In the genomic region with DNA sequence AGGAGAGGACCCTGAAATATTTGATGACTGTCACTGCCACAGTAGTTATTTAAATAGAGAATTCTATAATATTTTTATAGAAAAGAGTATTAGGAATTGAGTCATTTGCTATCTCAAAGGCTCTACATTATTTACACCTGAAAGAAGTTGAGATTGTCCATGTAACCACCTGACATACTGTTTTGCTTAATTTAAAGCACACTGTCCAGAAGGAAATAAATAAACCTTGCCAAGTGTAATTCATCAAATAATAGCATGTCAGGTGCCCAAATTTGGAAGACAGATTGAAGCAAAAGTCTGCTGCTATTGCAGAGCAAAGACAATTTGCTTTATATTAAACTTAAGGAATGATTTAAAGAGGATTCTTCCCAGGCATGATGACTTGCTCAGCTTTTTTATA, we compare ENCODE assay signal across 36 cellular contexts.
"Had no signal": no experiment of that assay in that cellular context is flagged by ENCODE, and none has a peak within 500 bp of the region (broad histone marks: within the 10 kb centered on the region; RNA-seq: fewer than 3 reads in every experiment).

No MANE protein-coding gene starts in this region.

- H3K27me3 ChIP-seq: adrenal gland, body of pancreas, brain microvascular endothelial cell, breast epithelium had no signal

- H3K4me1 Mint-ChIP-seq: activated B cell treated with CpG ODN at 0.5 μM for 24 hours; activated CD4-positive, alpha-beta T cell treated with anti-CD3 and anti-CD28 coated beads, Interleukin-2, amount 10 ng/mL, durations not matched to agents 24 days and 14 days; activated naive CD8-positive, alpha-beta T cell treated with anti-CD3 and anti-CD28 coated beads for 36 hours; activated T-helper 17 cell treated with anti-CD3 and anti-CD28 coated beads, Interleukin-2, amount 50 U/mL, for 72 hours had no signal

- H3K27me3 Mint-ChIP-seq: activated B cell treated with CpG ODN at 0.5 μM for 24 hours; activated CD8-positive, alpha-beta T cell treated with anti-CD3 and anti-CD28 coated beads for 36 hours; activated naive CD8-positive, alpha-beta T cell treated with anti-CD3 and anti-CD28 coated beads for 36 hours had no signal

- H3K36me3 Mint-ChIP-seq: activated CD4-positive, alpha-beta memory T cell treated with anti-CD3 and anti-CD28 coated beads for 36 hours; activated naive CD4-positive, alpha-beta T cell treated with anti-CD3 and anti-CD28 coated beads, Interleukin-2, amount 50 U/mL, for 72 hours; activated naive CD8-positive, alpha-beta T cell treated with anti-CD3 and anti-CD28 coated beads for 36 hours had no signal

- H3K36me3 ChIP-seq: adrenal gland, brain microvascular endothelial cell, breast epithelium had no signal

- H3K4me1 ChIP-seq: breast epithelium had no signal

- H3K4me3 ChIP-seq: adrenal gland, body of pancreas, breast epithelium had no signal

- H3K27ac Mint-ChIP-seq: activated B cell treated with CpG ODN at 0.5 μM for 24 hours; activated CD4-positive, alpha-beta memory T cell treated with anti-CD3 and anti-CD28 coated beads for 36 hours; activated CD4-positive, alpha-beta T cell treated with anti-CD3 and anti-CD28 coated beads, Interleukin-2, amount 10 ng/mL, durations not matched to agents 24 days and 14 days; activated CD8-positive, alpha-beta T cell treated with anti-CD3 and anti-CD28 coated beads for 36 hours; activated naive CD4-positive, alpha-beta T cell treated with anti-CD3 and anti-CD28 coated beads for 36 hours; activated naive CD4-positive, alpha-beta T cell treated with anti-CD3 and anti-CD28 coated beads, Interleukin-2, amount 50 U/mL, for 72 hours; activated naive CD8-positive, alpha-beta T cell treated with anti-CD3 and anti-CD28 coated beads for 36 hours; activated T-cell treated with anti-CD3 and anti-CD28 coated beads, Interleukin-2, amount 50 U/mL, for 72 hours; activated T-helper 1 cell treated with anti-CD3 and anti-CD28 coated beads, Interleukin-12 subunit alpha, Interleukin-12 subunit beta, Interleukin-2, Interleukin-4 antibody, amounts not matched to agents 30 ng/mL and 10 ng/mL and 1 ng/mL, durations not matched to agents 14 hours and 24 hours and 36 hours; activated T-helper 17 cell treated with anti-CD3 and anti-CD28 coated beads, Interleukin-2, amount 50 U/mL, for 72 hours; T-helper 1 cell treated with Interleukin-12 subunit alpha and Interleukin-12 subunit beta and Interleukin-4 antibody, amounts not matched to agents 30 μg/mL and 1 μg/mL, for 36 hours; T-helper 2 cell treated with Interferon-gamma antibody and Interleukin-4, amounts not matched to agents 5 μg/mL and 100 μg/mL, for 36 hours had no signal

- H3K9me3 Mint-ChIP-seq: activated B cell treated with CpG ODN at 0.5 μM for 24 hours; activated CD4-positive, alpha-beta memory T cell treated with anti-CD3 and anti-CD28 coated beads for 36 hours; activated CD8-positive, alpha-beta T cell treated with anti-CD3 and anti-CD28 coated beads for 36 hours; activated naive CD4-positive, alpha-beta T cell treated with anti-CD3 and anti-CD28 coated beads for 36 hours; activated naive CD8-positive, alpha-beta T cell treated with anti-CD3 and anti-CD28 coated beads for 36 hours; activated T-cell treated with anti-CD3 and anti-CD28 coated beads, Interleukin-2, amount 50 U/mL, for 4 hours; activated T-helper 1 cell treated with anti-CD3 and anti-CD28 coated beads, Interleukin-12 subunit alpha, Interleukin-12 subunit beta, Interleukin-2, Interleukin-4 antibody, amounts not matched to agents 30 ng/mL and 10 ng/mL and 1 ng/mL, durations not matched to agents 14 hours and 24 hours and 36 hours; activated T-helper 17 cell treated with anti-CD3 and anti-CD28 coated beads, Interleukin-2, amount 50 U/mL, for 72 hours; T-helper 1 cell treated with Interleukin-12 subunit alpha and Interleukin-12 subunit beta and Interleukin-4 antibody, amounts not matched to agents 30 μg/mL and 1 μg/mL, for 36 hours; T-helper 2 cell treated with Interferon-gamma antibody and Interleukin-4, amounts not matched to agents 5 μg/mL and 100 μg/mL, for 36 hours had no signal

- DNase-seq: activated B cell treated with CpG ODN at 0.5 μM for 24 hours; activated CD4-positive, alpha-beta memory T cell treated with anti-CD3 and anti-CD28 coated beads for 36 hours; activated CD4-positive, alpha-beta T cell treated with anti-CD3 and anti-CD28 coated beads for 4 hours; activated CD4-positive, alpha-beta T cell treated with anti-CD3 and anti-CD28 coated beads, Interleukin-2, amount 10 ng/mL, durations not matched to agents 24 days and 14 days; activated CD4-positive, alpha-beta T cell treated with anti-CD3 and anti-CD28 coated beads, Interleukin-2, amount 50 U/mL, for 1 hour; activated CD4-positive, alpha-beta T cell treated with anti-CD3 and anti-CD28 coated beads, Interleukin-2, amount 50 U/mL, for 4 hours; activated CD4-positive, CD25-positive, alpha-beta regulatory T cell treated with anti-CD3 and anti-CD28 coated beads, Interleukin-2, amount 50 U/mL, for 72 hours; activated CD8-positive, alpha-beta memory T cell treated with anti-CD3 and anti-CD28 coated beads, Interleukin-2, amount 50 U/mL, for 4 hours; activated CD8-positive, alpha-beta T cell treated with anti-CD3 and anti-CD28 coated beads for 36 hours; activated effector memory CD4-positive, alpha-beta T cell treated with anti-CD3 and anti-CD28 coated beads, Interleukin-2, amount 50 U/mL, for 16 hours; activated gamma-delta T cell treated with Interleukin-2 at 50 U/mL for 16 hours; activated naive CD4-positive, alpha-beta T cell; activated naive CD4-positive, alpha-beta T cell treated with anti-CD3 and anti-CD28 coated beads for 36 hours; activated naive CD4-positive, alpha-beta T cell treated with anti-CD3 and anti-CD28 coated beads, Interleukin-2, amount 50 U/mL, for 16 hours; activated naive CD8-positive, alpha-beta T cell treated with anti-CD3 and anti-CD28 coated beads for 36 hours; activated T-cell treated with anti-CD3 and anti-CD28 coated beads for 4 hours; activated T-cell treated with anti-CD3 and anti-CD28 coated beads, Interleukin-2, amount 50 U/mL, for 1 hour; activated T-cell treated with anti-CD3 and anti-CD28 coated beads, Interleukin-2, amount 50 U/mL, for 4 hours; activated T-cell treated with anti-CD3 and anti-CD28 coated beads, Interleukin-2, amount 50 U/mL, for 72 hours; amniotic stem cell; aorta; body of pancreas; brain microvascular endothelial cell; central memory CD4-positive, alpha-beta T cell; cerebellar nuclear complex; T-helper 1 cell; T-helper 2 cell; T-helper 9 cell had no signal

- H3K27ac ChIP-seq: adrenal gland, body of pancreas, brain microvascular endothelial cell, breast epithelium, VCaP had no signal

- H3K9me3 ChIP-seq: adrenal gland, body of pancreas, breast epithelium had no signal

- H3K4me3 Mint-ChIP-seq: activated B cell treated with CpG ODN at 0.5 μM for 24 hours; activated CD4-positive, alpha-beta memory T cell treated with anti-CD3 and anti-CD28 coated beads for 36 hours; activated CD4-positive, alpha-beta T cell treated with anti-CD3 and anti-CD28 coated beads, Interleukin-2, amount 10 ng/mL, durations not matched to agents 24 days and 14 days; activated CD8-positive, alpha-beta T cell treated with anti-CD3 and anti-CD28 coated beads for 36 hours; activated naive CD4-positive, alpha-beta T cell treated with anti-CD3 and anti-CD28 coated beads for 36 hours; activated naive CD8-positive, alpha-beta T cell treated with anti-CD3 and anti-CD28 coated beads for 36 hours; activated T-cell treated with anti-CD3 and anti-CD28 coated beads, Interleukin-2, amount 50 U/mL, for 4 hours; activated T-cell treated with anti-CD3 and anti-CD28 coated beads, Interleukin-2, amount 50 U/mL, for 72 hours; activated T-helper 1 cell treated with anti-CD3 and anti-CD28 coated beads, Interleukin-12 subunit alpha, Interleukin-12 subunit beta, Interleukin-2, Interleukin-4 antibody, amounts not matched to agents 30 ng/mL and 10 ng/mL and 1 ng/mL, durations not matched to agents 14 hours and 24 hours and 36 hours; activated T-helper 17 cell treated with anti-CD3 and anti-CD28 coated beads, Interleukin-2, amount 50 U/mL, for 72 hours; T-helper 1 cell treated with Interleukin-12 subunit alpha and Interleukin-12 subunit beta and Interleukin-4 antibody, amounts not matched to agents 30 μg/mL and 1 μg/mL, for 36 hours; T-helper 2 cell treated with Interferon-gamma antibody and Interleukin-4, amounts not matched to agents 5 μg/mL and 100 μg/mL, for 36 hours had no signal
